21 cellular contexts compared by ENCODE assay signal in genomic region chr11:43790444-43790794, GRCh38.
A peak's percentile ranks its signal among the peaks of the same experiment; 100 is the strongest.
DNase-seq lines count a peak whose midpoint lies in the region; ATAC-seq and TF ChIP-seq lines count a peak whose summit lies in the region.
"Had no signal": no experiment of that assay in that cellular context is flagged by ENCODE, and none has a peak within 500 bp of the region (broad histone marks: within the 10 kb centered on the region; RNA-seq: fewer than 3 reads in every experiment).

No MANE protein-coding gene starts in this region.

- H3K36me3 ChIP-seq in skeletal muscle satellite cell (ENCODE audit: insufficient read depth, low read length) = peaks cover 5% of the 10 kb centered on the region
- H3K36me3 ChIP-seq: right lobe of liver had no signal

- H3K9me3 ChIP-seq in skeletal muscle satellite cell (replicated peaks; ENCODE audit: low read length) = no peaks in the 10 kb centered on the region
- H3K9me3 ChIP-seq: right lobe of liver, testis had no signal

- H3K27me3 ChIP-seq in skeletal muscle satellite cell (ENCODE audit: control insufficient read depth, insufficient read depth, low read length) (no peaks in the 10 kb centered on the region), dorsolateral prefrontal cortex (no peaks in the 10 kb centered on the region)
- H3K27me3 ChIP-seq: BLaER1 treated with 17β-estradiol and CSF1 and Interleukin-3, amounts not matched to agents 10 nM and 100 nM; right lobe of liver; testis had no signal

- H3K27ac Mint-ChIP-seq in HFFc6 = peak overlapping the region; percentile 96
- no peak overlapping the region for H3K27ac Mint-ChIP-seq in activated naive CD4-positive, alpha-beta T cell treated with anti-CD3 and anti-CD28 coated beads, Interleukin-2, amount 10 ng/mL, durations not matched to agents 7 days and 5 days
- H3K27ac Mint-ChIP-seq: activated CD4-positive, alpha-beta memory T cell treated with anti-CD3 and anti-CD28 coated beads for 36 hours; activated naive CD8-positive, alpha-beta T cell treated with anti-CD3 and anti-CD28 coated beads for 36 hours; activated T-cell treated with anti-CD3 and anti-CD28 coated beads, Interleukin-2, amount 50 U/mL, for 24 hours; mesothelial cell of epicardium had no signal

- peak overlapping the region; percentile 50 for H3K9ac ChIP-seq in skeletal muscle satellite cell (ENCODE audit: low read depth, low read length)
- H3K9ac ChIP-seq: BLaER1 treated with 17β-estradiol and CSF1 and Interleukin-3, amounts not matched to agents 10 nM and 100 nM had no signal

- CTCF ChIA-PET in activated naive CD4-positive, alpha-beta T cell treated with anti-CD3 and anti-CD28 coated beads, Interleukin-2, amount 10 ng/mL, durations not matched to agents 7 days and 5 days (lab: Charles Lee) = no interaction called here

- H3K9me3 Mint-ChIP-seq in HFFc6 = no peaks in the 10 kb centered on the region
- no peaks in the 10 kb centered on the region for H3K9me3 Mint-ChIP-seq in activated naive CD4-positive, alpha-beta T cell treated with anti-CD3 and anti-CD28 coated beads, Interleukin-2, amount 10 ng/mL, durations not matched to agents 7 days and 5 days

- peaks cover 13% of the 10 kb centered on the region for H3K36me3 Mint-ChIP-seq in HFFc6 (ENCODE audit: low read depth)
- peaks cover 6% of the 10 kb centered on the region for H3K36me3 Mint-ChIP-seq in activated naive CD4-positive, alpha-beta T cell treated with anti-CD3 and anti-CD28 coated beads, Interleukin-2, amount 10 ng/mL, durations not matched to agents 7 days and 5 days

- peaks cover 29% of the 10 kb centered on the region for H3K4me1 ChIP-seq in skeletal muscle satellite cell (ENCODE audit: control insufficient read depth, insufficient read depth, low read length)
- H3K4me1 ChIP-seq: right lobe of liver, testis had no signal

- DNase-seq in HFFc6 = peak; percentile 53
- DNase-seq in SW480 (ENCODE audit: low spot score) = peak; percentile 7
- peak; percentile 58 for DNase-seq in fibroblast of mammary gland (ENCODE audit: low read depth)
- no peak for DNase-seq in dorsolateral prefrontal cortex
- DNase-seq in activated naive CD4-positive, alpha-beta T cell treated with anti-CD3 and anti-CD28 coated beads, Interleukin-2, amount 10 ng/mL, durations not matched to agents 7 days and 5 days = no peak
- DNase-seq: activated CD4-positive, alpha-beta memory T cell treated with anti-CD3 and anti-CD28 coated beads for 36 hours; activated naive CD8-positive, alpha-beta T cell treated with anti-CD3 and anti-CD28 coated beads for 36 hours; activated T-cell treated with anti-CD3 and anti-CD28 coated beads, Interleukin-2, amount 50 U/mL, for 24 hours; caudate nucleus; head of caudate nucleus; islet precursor cell; KBM-7; NCI-H1092; NCI-H69; right lobe of liver; stimulated activated CD4-positive, alpha-beta T cell treated with anti-CD3 and anti-CD28 coated beads, Interleukin-4, amount 100 ng/mL, for 4 hours; testis had no signal

- peaks cover 36% of the 10 kb centered on the region for H3K4me1 Mint-ChIP-seq in HFFc6 (ENCODE audit: low read depth)
- peaks cover 2% of the 10 kb centered on the region for H3K4me1 Mint-ChIP-seq in activated naive CD4-positive, alpha-beta T cell treated with anti-CD3 and anti-CD28 coated beads, Interleukin-2, amount 10 ng/mL, durations not matched to agents 7 days and 5 days
- H3K4me1 Mint-ChIP-seq: mesothelial cell of epicardium had no signal

- H3K27me3 Mint-ChIP-seq in HFFc6 (ENCODE audit: insufficient read depth) = no peaks in the 10 kb centered on the region
- no peaks in the 10 kb centered on the region for H3K27me3 Mint-ChIP-seq in activated naive CD4-positive, alpha-beta T cell treated with anti-CD3 and anti-CD28 coated beads, Interleukin-2, amount 10 ng/mL, durations not matched to agents 7 days and 5 days
- H3K27me3 Mint-ChIP-seq: activated CD4-positive, alpha-beta memory T cell treated with anti-CD3 and anti-CD28 coated beads for 36 hours; activated naive CD8-positive, alpha-beta T cell treated with anti-CD3 and anti-CD28 coated beads for 36 hours; activated T-cell treated with anti-CD3 and anti-CD28 coated beads, Interleukin-2, amount 50 U/mL, for 24 hours had no signal

- intact Hi-C loops in dorsolateral prefrontal cortex (cut with DNase I) = no loop called here

- peak overlapping the region; percentile 70 for H3K4me2 ChIP-seq in skeletal muscle satellite cell (ENCODE audit: low read length)
- H3K4me2 ChIP-seq: BLaER1 treated with 17β-estradiol and CSF1 and Interleukin-3, amounts not matched to agents 10 nM and 100 nM had no signal

- no peak for TF ChIP-seq CTCF in HFFc6 (IDR thresholded peaks at IDR 0.05)
- no peak for TF ChIP-seq CTCF in fibroblast of mammary gland (conservative IDR thresholded peaks at IDR 0.05; ENCODE audit: control insufficient read depth, insufficient read depth, low read depth, low read length)
- TF ChIP-seq CTCF in dorsolateral prefrontal cortex (IDR thresholded peaks at IDR 0.05 in 54 of 56, conservative IDR thresholded peaks at IDR 0.05 in 2 of 56; ENCODE audit: low read depth in 1 of 56, partially characterized antibody in 56 of 56) = no peak

- H3K4me3 Mint-ChIP-seq in HFFc6 = peak overlapping the region; percentile 76
- no peak overlapping the region for H3K4me3 Mint-ChIP-seq in activated naive CD4-positive, alpha-beta T cell treated with anti-CD3 and anti-CD28 coated beads, Interleukin-2, amount 10 ng/mL, durations not matched to agents 7 days and 5 days
- H3K4me3 Mint-ChIP-seq: activated CD4-positive, alpha-beta memory T cell treated with anti-CD3 and anti-CD28 coated beads for 36 hours; activated naive CD8-positive, alpha-beta T cell treated with anti-CD3 and anti-CD28 coated beads for 36 hours; activated T-cell treated with anti-CD3 and anti-CD28 coated beads, Interleukin-2, amount 50 U/mL, for 24 hours; mesothelial cell of epicardium had no signal

- no peak for ATAC-seq in GM21825 (IDR thresholded peaks at IDR 0.05; ENCODE audit: unreplicated experiment)
- ATAC-seq: right lobe of liver had no signal

- H3K27ac ChIP-seq in dorsolateral prefrontal cortex = no peak overlapping the region
- H3K27ac ChIP-seq: BLaER1 treated with 17β-estradiol and CSF1 and Interleukin-3, amounts not matched to agents 10 nM and 100 nM; right lobe of liver; testis had no signal

- no peak overlapping the region for H3K4me3 ChIP-seq in fibroblast of mammary gland (ENCODE audit: control insufficient read depth, low read depth, low read length)
- H3K4me3 ChIP-seq in skeletal muscle satellite cell (ENCODE audit: low read length) = peak overlapping the region; percentile 24
- H3K4me3 ChIP-seq in dorsolateral prefrontal cortex = no peak overlapping the region
- H3K4me3 ChIP-seq: BLaER1 treated with 17β-estradiol and CSF1 and Interleukin-3, amounts not matched to agents 10 nM and 100 nM; right lobe of liver; testis had no signal

Comparison
In these comparisons a context has a peak if more than half of its experiments do, and no peak if none do; other contexts are left out.
1. DNase-seq: peak in HFFc6 (single experiment), SW480 (single experiment) and fibroblast of mammary gland (single experiment); none in dorsolateral prefrontal cortex (0 of 10) and activated naive CD4-positive, alpha-beta T cell treated with anti-CD3 and anti-CD28 coated beads, Interleukin-2, amount 10 ng/mL, durations not matched to agents 7 days and 5 days (single experiment).